ENCODE assay signal across 7 cellular contexts in the genomic region with DNA sequence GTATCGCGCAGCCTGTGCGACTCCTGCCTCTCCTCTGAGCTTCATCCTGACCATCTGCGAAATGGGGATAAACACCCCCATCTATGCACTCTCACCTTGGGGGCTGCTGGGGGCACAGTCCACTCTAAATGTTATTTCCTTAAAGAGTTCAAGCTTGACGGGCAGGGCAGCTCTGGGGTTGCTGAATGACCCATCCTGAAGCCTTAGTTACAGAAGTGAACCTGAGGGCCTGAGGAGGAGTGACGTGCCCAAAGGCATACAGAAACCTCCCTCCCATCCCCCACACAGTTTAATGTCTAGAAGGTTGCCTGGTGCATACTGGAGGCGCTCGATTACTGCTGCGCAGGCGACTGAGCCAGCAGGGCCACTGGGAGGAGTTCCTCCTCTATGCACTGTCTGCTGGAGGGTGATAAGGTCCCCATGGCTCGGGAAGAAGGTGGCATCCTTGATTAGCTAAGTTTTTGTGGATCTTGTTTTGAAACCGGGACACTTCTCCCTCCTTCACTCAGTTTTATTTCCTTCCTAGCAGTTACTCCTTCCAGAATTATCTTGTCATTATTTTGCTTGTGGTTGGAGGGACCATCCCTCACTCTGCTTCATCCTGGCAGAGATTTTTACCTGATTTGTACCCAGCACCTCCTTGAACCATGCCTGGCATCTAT. TPM values are rescaled to one million over a fixed set of nuclear protein-coding genes. Genes with fewer than 3 reads are reported as not detected.
DNase-seq lines count a peak whose midpoint lies in the region; ATAC-seq, FAIRE-seq and TF ChIP-seq lines count a peak whose summit lies in the region.

No MANE protein-coding gene starts in this region.

- TF ChIP-seq CTCF in WERI-Rb-1 (IDR thresholded peaks at IDR 0.05; ENCODE audit: low read depth, low read length) (no peak), HepG2 (CRISPR knock-in tag; IDR thresholded peaks at IDR 0.05) (peak; percentile 26; the same call in 1 of the 2 replicates)

- TF ChIP-seq EP300 in HepG2 (IDR thresholded peaks at IDR 0.05; ENCODE audit: low read depth in 2 of 2, low read length in 2 of 2) (no peak), HepG2 (CRISPR knock-in tag; IDR thresholded peaks at IDR 0.05; ENCODE audit: borderline replicate concordance) (no peak)

- H3K9ac ChIP-seq in HepG2 (ENCODE audit: insufficient read depth, low read depth, low read length) = peak overlapping the region; percentile 56; the same call in 1 of the 2 replicates

- CTCF ChIA-PET in HepG2 (lab: Yijun Ruan, JAX; ENCODE audit: low intra/inter-chr PET ratio, low total read pairs) = no interaction called here

- no peak for FAIRE-seq in HepG2 (lab: Jason Lieb, UNC)

- H3K36me3 ChIP-seq in WERI-Rb-1 (peaks cover 24% of the 10 kb centered on the region), HepG2 (replicated peaks in 1 of 2; ENCODE audit: control insufficient read depth in 1 of 2, insufficient read depth in 2 of 2, low read length in 2 of 2) (peaks cover 5 to 16% of the 10 kb centered on the region in 2 experiments)

- H2AFZ ChIP-seq in HepG2 (ENCODE audit: low read length) = no peak overlapping the region

- 2% methylated on average over 7 of the region's 12 CpGs for WGBS in HepG2 (ENCODE audit: low lambda C conversion rate)

- H3K4me3 ChIP-seq in WERI-Rb-1 (ENCODE audit: low read depth, low read length) (peak overlapping the region; percentile 48), HepG2 (replicated peaks in 1 of 3; ENCODE audit: insufficient read depth in 1 of 3, low read depth in 2 of 3, low read length in 3 of 3) (peak overlapping the region; percentile 65 to 90 (median 81))

- H3K4me1 ChIP-seq in HepG2 (ENCODE audit: insufficient read depth, low read length) = peaks cover 37% of the 10 kb centered on the region

- DNase-seq in NCI-H2029 (lab: John Stamatoyannopoulos, UW) = peak; percentile 68
- DNase-seq in WERI-Rb-1 = peak; percentile 57
- peak; percentile 70 for DNase-seq in cerebellar cortex (ENCODE audit: low spot score)
- DNase-seq in HepG2 (ENCODE audit: low spot score) = peak; percentile 23
- DNase-seq in stimulated activated CD4-positive, alpha-beta T cell treated with anti-CD3 and anti-CD28 coated beads, Interleukin-4, amount 100 ng/mL, for 48 hours (ENCODE audit: low read depth in 2 of 2) = peak; percentile 67 to 77

- peak; percentile 46 for ATAC-seq in GM18498 (IDR thresholded peaks at IDR 0.05; ENCODE audit: unreplicated experiment)
- ATAC-seq in HG02642 (IDR thresholded peaks at IDR 0.05; ENCODE audit: poor library complexity, unreplicated experiment) = peak; percentile 60
- ATAC-seq in HepG2 = peak; percentile 49

- H3K9me3 ChIP-seq in WERI-Rb-1 (ENCODE audit: severe bottlenecking) = no peaks in the 10 kb centered on the region
- H3K9me3 ChIP-seq in HepG2 (ENCODE audit: low read length) = no peaks in the 10 kb centered on the region

- H3K27me3 ChIP-seq in WERI-Rb-1 (ENCODE audit: insufficient read depth, low read depth, severe bottlenecking) (no peaks in the 10 kb centered on the region), HepG2 (ENCODE audit: control insufficient read depth in 1 of 2, insufficient read depth in 2 of 2, low read length in 2 of 2) (no peaks in the 10 kb centered on the region; a peak in 1 of 5 replicates)

- TF ChIP-seq RAD21 in HepG2 (CRISPR knock-in tag; IDR thresholded peaks at IDR 0.05) = no peak

- peaks cover 9% of the 10 kb centered on the region for H3K79me2 ChIP-seq in HepG2 (ENCODE audit: insufficient read depth, low read length)

- no peaks in the 10 kb centered on the region for H4K20me1 ChIP-seq in HepG2 (ENCODE audit: insufficient read depth, low read length)

- POLR2A ChIA-PET in HepG2 (lab: Yijun Ruan, JAX) = interaction anchor here (2.2 to 2.7 kb wide), 2 partner anchors 14 to 44 kb away, joined by 7 to 13 read pairs; partner anchors contain the start of genes KXD1 and REX1BD

- no peak overlapping the region for H3K27ac ChIP-seq in WERI-Rb-1
- no peak overlapping the region for H3K27ac ChIP-seq in HepG2 (ENCODE audit: extremely low read length, insufficient read depth, low read length)

- TF ChIP-seq POLR2A in HepG2 (IDR thresholded peaks at IDR 0.05; ENCODE audit: insufficient read depth in 1 of 2, low read depth in 2 of 2, low read length in 2 of 2) = no peak

- intact Hi-C loops in HepG2 (cut with micrococcal nuclease; ENCODE audit: unreplicated experiment) = loop anchor here (2.0 kb wide), 1 partner anchor 13 kb away; the partner anchor contains the start of gene KXD1

- peak overlapping the region; percentile 97 for H3K4me2 ChIP-seq in HepG2 (ENCODE audit: low read depth, low read length)

- in situ Hi-C loops in HepG2 (cut with HindIII; ENCODE audit: extremely low pct_ligation_motif_present, low pct_unique_long_range_greater_than_20kb) = no loop called here

- no TSS peak for BruUV-seq in HepG2 (replicated peaks; lab: Mats Ljungman, UMichigan)

RNA-seq across cellular contexts. Expression of gene FKBP8, which starts 0.6 kb away (rescaled TPM):
- total RNA-seq in HepG2 (2016; rRNA removed; fragmentation: Illumina TruSeq; extraction: Trizol) = 75.1 and 81.7 TPM in 2 replicates
- total RNA-seq in HepG2 (2016; cell fraction: cytosol; rRNA removed; fragmentation: Illumina TruSeq; extraction: Trizol; ENCODE audit: low read depth) = 75.9 and 83.0 TPM in 2 replicates
- 78.1 and 87.6 TPM in 2 replicates for total RNA-seq in HepG2 (2016; cell fraction: insoluble cytoplasmic fraction; rRNA removed; fragmentation: Illumina TruSeq; extraction: Trizol)
- total RNA-seq in HepG2 (2016; cell fraction: membrane; rRNA removed; fragmentation: Illumina TruSeq; extraction: Trizol) = 92.2 and 111 TPM in 2 replicates
- 32.7 and 42.9 TPM in 2 replicates for total RNA-seq in HepG2 (2016; cell fraction: nucleus; rRNA removed; fragmentation: Illumina TruSeq; extraction: Trizol)
- 93.9 and 135 TPM in 2 replicates for polyA plus RNA-seq in HepG2 (2011; rRNA removed)
- 101 and 179 TPM in 2 replicates for polyA plus RNA-seq in HepG2 (2011; cell fraction: cytosol; rRNA removed)
- 159 and 173 TPM in 2 replicates for polyA plus RNA-seq in HepG2 (2011; cell fraction: nucleus; rRNA removed)
- 93.8 and 130 TPM in 2 replicates for polyA plus RNA-seq in HepG2 (2012)
- polyA plus RNA-seq in HepG2 (2016; cell fraction: cytosol; fragmentation: Illumina TruSeq; extraction: Trizol; ENCODE audit: low read depth) = 84.6 and 95.1 TPM in 2 replicates
- 107 and 111 TPM in 2 replicates for polyA plus RNA-seq in HepG2 (2016; cell fraction: insoluble cytoplasmic fraction; fragmentation: Illumina TruSeq; extraction: Trizol; ENCODE audit: low read depth)
- 117 and 126 TPM in 2 replicates for polyA plus RNA-seq in HepG2 (2016; cell fraction: membrane; fragmentation: Illumina TruSeq; extraction: Trizol; ENCODE audit: low read depth)
- 80.5 and 87.9 TPM in 2 replicates for polyA plus RNA-seq in HepG2 (2016; cell fraction: nucleus; fragmentation: Illumina TruSeq; extraction: Trizol; ENCODE audit: insufficient read depth, low read depth)
- polyA minus RNA-seq in HepG2 (2011; rRNA and poly(A)+ RNA removed; ENCODE audit: low replicate concordance) = 96.9 and 151 TPM in 2 replicates
- 63.3 and 77.3 TPM in 2 replicates for polyA minus RNA-seq in HepG2 (2011; cell fraction: cytosol; rRNA and poly(A)+ RNA removed)
- 16.6 and 20.1 TPM in 2 replicates for polyA minus RNA-seq in HepG2 (2011; cell fraction: nucleus; rRNA and poly(A)+ RNA removed)

RNA-seq across cellular contexts. Expression of gene KXD1, which starts 13.7 kb away (rescaled TPM):
- 44.6 and 53.1 TPM in 2 replicates for total RNA-seq in HepG2 (2016; rRNA removed; fragmentation: Illumina TruSeq; extraction: Trizol)
- 49.9 and 63.5 TPM in 2 replicates for total RNA-seq in HepG2 (2016; cell fraction: cytosol; rRNA removed; fragmentation: Illumina TruSeq; extraction: Trizol; ENCODE audit: low read depth)
- total RNA-seq in HepG2 (2016; cell fraction: insoluble cytoplasmic fraction; rRNA removed; fragmentation: Illumina TruSeq; extraction: Trizol) = 46.0 and 46.4 TPM in 2 replicates
- total RNA-seq in HepG2 (2016; cell fraction: membrane; rRNA removed; fragmentation: Illumina TruSeq; extraction: Trizol) = 90.1 and 104 TPM in 2 replicates
- 20.4 and 21.0 TPM in 2 replicates for total RNA-seq in HepG2 (2016; cell fraction: nucleus; rRNA removed; fragmentation: Illumina TruSeq; extraction: Trizol)
- polyA plus RNA-seq in HepG2 (2011; rRNA removed) = 143 and 160 TPM in 2 replicates
- polyA plus RNA-seq in HepG2 (2011; cell fraction: cytosol; rRNA removed) = 112 and 130 TPM in 2 replicates
- polyA plus RNA-seq in HepG2 (2011; cell fraction: nucleus; rRNA removed) = 122 and 125 TPM in 2 replicates
- polyA plus RNA-seq in HepG2 (2012) = 61.5 and 85.8 TPM in 2 replicates
- polyA plus RNA-seq in HepG2 (2016; cell fraction: cytosol; fragmentation: Illumina TruSeq; extraction: Trizol; ENCODE audit: low read depth) = 72.0 and 99.5 TPM in 2 replicates
- polyA plus RNA-seq in HepG2 (2016; cell fraction: insoluble cytoplasmic fraction; fragmentation: Illumina TruSeq; extraction: Trizol; ENCODE audit: low read depth) = 68.6 and 76.3 TPM in 2 replicates
- polyA plus RNA-seq in HepG2 (2016; cell fraction: membrane; fragmentation: Illumina TruSeq; extraction: Trizol; ENCODE audit: low read depth) = 121 and 126 TPM in 2 replicates
- 62.9 and 64.5 TPM in 2 replicates for polyA plus RNA-seq in HepG2 (2016; cell fraction: nucleus; fragmentation: Illumina TruSeq; extraction: Trizol; ENCODE audit: insufficient read depth, low read depth)
- 73.9 and 103 TPM in 2 replicates for polyA minus RNA-seq in HepG2 (2011; rRNA and poly(A)+ RNA removed; ENCODE audit: low replicate concordance)
- 43.1 and 52.2 TPM in 2 replicates for polyA minus RNA-seq in HepG2 (2011; cell fraction: cytosol; rRNA and poly(A)+ RNA removed)
- 20.0 and 23.6 TPM in 2 replicates for polyA minus RNA-seq in HepG2 (2011; cell fraction: nucleus; rRNA and poly(A)+ RNA removed)

RNA-seq across cellular contexts. Expression of gene ELL, which starts 22.1 kb away (rescaled TPM):
- 3.2 and 3.7 TPM in 2 replicates for total RNA-seq in HepG2 (2016; rRNA removed; fragmentation: Illumina TruSeq; extraction: Trizol)
- 0.71 and 1.1 TPM in 2 replicates for total RNA-seq in HepG2 (2016; cell fraction: cytosol; rRNA removed; fragmentation: Illumina TruSeq; extraction: Trizol; ENCODE audit: low read depth)
- total RNA-seq in HepG2 (2016; cell fraction: insoluble cytoplasmic fraction; rRNA removed; fragmentation: Illumina TruSeq; extraction: Trizol) = 2.7 and 4.1 TPM in 2 replicates
- total RNA-seq in HepG2 (2016; cell fraction: membrane; rRNA removed; fragmentation: Illumina TruSeq; extraction: Trizol) = 2.3 and 2.5 TPM in 2 replicates
- total RNA-seq in HepG2 (2016; cell fraction: nucleus; rRNA removed; fragmentation: Illumina TruSeq; extraction: Trizol) = 3.3 and 4.8 TPM in 2 replicates
- 5.4 and 5.8 TPM in 2 replicates for polyA plus RNA-seq in HepG2 (2011; rRNA removed)
- 3.2 and 4.3 TPM in 2 replicates for polyA plus RNA-seq in HepG2 (2011; cell fraction: cytosol; rRNA removed)
- 27.1 and 34.7 TPM in 2 replicates for polyA plus RNA-seq in HepG2 (2011; cell fraction: nucleus; rRNA removed)
- polyA plus RNA-seq in HepG2 (2012) = 7.1 TPM in 2 replicates
- 0.20 and 0.33 TPM in 2 replicates for polyA plus RNA-seq in HepG2 (2016; cell fraction: cytosol; fragmentation: Illumina TruSeq; extraction: Trizol; ENCODE audit: low read depth)
- 3.1 and 4.0 TPM in 2 replicates for polyA plus RNA-seq in HepG2 (2016; cell fraction: insoluble cytoplasmic fraction; fragmentation: Illumina TruSeq; extraction: Trizol; ENCODE audit: low read depth)
- 1.0 and 1.1 TPM in 2 replicates for polyA plus RNA-seq in HepG2 (2016; cell fraction: membrane; fragmentation: Illumina TruSeq; extraction: Trizol; ENCODE audit: low read depth)
- 5.1 and 5.2 TPM in 2 replicates for polyA plus RNA-seq in HepG2 (2016; cell fraction: nucleus; fragmentation: Illumina TruSeq; extraction: Trizol; ENCODE audit: insufficient read depth, low read depth)
- 6.3 and 17.2 TPM in 2 replicates for polyA minus RNA-seq in HepG2 (2011; rRNA and poly(A)+ RNA removed; ENCODE audit: low replicate concordance)
- 6.0 and 8.8 TPM in 2 replicates for polyA minus RNA-seq in HepG2 (2011; cell fraction: cytosol; rRNA and poly(A)+ RNA removed)
- 12.9 and 14.3 TPM in 2 replicates for polyA minus RNA-seq in HepG2 (2011; cell fraction: nucleus; rRNA and poly(A)+ RNA removed)

RNA-seq across cellular contexts. Expression of gene UBA52, which starts 27.7 kb away (rescaled TPM):
- total RNA-seq in HepG2 (2016; rRNA removed; fragmentation: Illumina TruSeq; extraction: Trizol) = 959 and 1,184 TPM in 2 replicates
- 1,298 and 1,315 TPM in 2 replicates for total RNA-seq in HepG2 (2016; cell fraction: cytosol; rRNA removed; fragmentation: Illumina TruSeq; extraction: Trizol; ENCODE audit: low read depth)
- total RNA-seq in HepG2 (2016; cell fraction: insoluble cytoplasmic fraction; rRNA removed; fragmentation: Illumina TruSeq; extraction: Trizol) = 938 and 1,264 TPM in 2 replicates
- total RNA-seq in HepG2 (2016; cell fraction: membrane; rRNA removed; fragmentation: Illumina TruSeq; extraction: Trizol) = 1,565 and 1,724 TPM in 2 replicates
- 276 and 314 TPM in 2 replicates for total RNA-seq in HepG2 (2016; cell fraction: nucleus; rRNA removed; fragmentation: Illumina TruSeq; extraction: Trizol)
- 1,655 and 1,782 TPM in 2 replicates for polyA plus RNA-seq in HepG2 (2011; rRNA removed)
- 2,000 and 3,037 TPM in 2 replicates for polyA plus RNA-seq in HepG2 (2011; cell fraction: cytosol; rRNA removed)
- 482 and 607 TPM in 2 replicates for polyA plus RNA-seq in HepG2 (2011; cell fraction: nucleus; rRNA removed)
- 1,641 and 1,658 TPM in 2 replicates for polyA plus RNA-seq in HepG2 (2012)
- 1,864 and 1,905 TPM in 2 replicates for polyA plus RNA-seq in HepG2 (2016; cell fraction: cytosol; fragmentation: Illumina TruSeq; extraction: Trizol; ENCODE audit: low read depth)
- polyA plus RNA-seq in HepG2 (2016; cell fraction: insoluble cytoplasmic fraction; fragmentation: Illumina TruSeq; extraction: Trizol; ENCODE audit: low read depth) = 1,524 and 1,536 TPM in 2 replicates
- 2,008 and 2,053 TPM in 2 replicates for polyA plus RNA-seq in HepG2 (2016; cell fraction: membrane; fragmentation: Illumina TruSeq; extraction: Trizol; ENCODE audit: low read depth)
- polyA plus RNA-seq in HepG2 (2016; cell fraction: nucleus; fragmentation: Illumina TruSeq; extraction: Trizol; ENCODE audit: insufficient read depth, low read depth) = 658 and 675 TPM in 2 replicates
- polyA minus RNA-seq in HepG2 (2011; rRNA and poly(A)+ RNA removed; ENCODE audit: low replicate concordance) = 1,990 and 2,943 TPM in 2 replicates
- polyA minus RNA-seq in HepG2 (2011; cell fraction: cytosol; rRNA and poly(A)+ RNA removed) = 420 and 430 TPM in 2 replicates
- 113 and 142 TPM in 2 replicates for polyA minus RNA-seq in HepG2 (2011; cell fraction: nucleus; rRNA and poly(A)+ RNA removed)

RNA-seq across cellular contexts. Expression of gene REX1BD, which starts 44.7 kb away (rescaled TPM):
- 20.7 and 25.4 TPM in 2 replicates for total RNA-seq in HepG2 (2016; rRNA removed; fragmentation: Illumina TruSeq; extraction: Trizol)
- total RNA-seq in HepG2 (2016; cell fraction: cytosol; rRNA removed; fragmentation: Illumina TruSeq; extraction: Trizol; ENCODE audit: low read depth) = 16.9 and 18.9 TPM in 2 replicates
- total RNA-seq in HepG2 (2016; cell fraction: insoluble cytoplasmic fraction; rRNA removed; fragmentation: Illumina TruSeq; extraction: Trizol) = 21.8 and 27.1 TPM in 2 replicates
- total RNA-seq in HepG2 (2016; cell fraction: membrane; rRNA removed; fragmentation: Illumina TruSeq; extraction: Trizol) = 14.9 and 19.7 TPM in 2 replicates
- total RNA-seq in HepG2 (2016; cell fraction: nucleus; rRNA removed; fragmentation: Illumina TruSeq; extraction: Trizol) = 11.7 and 15.7 TPM in 2 replicates
- 7.5 and 7.6 TPM in 2 replicates for polyA plus RNA-seq in HepG2 (2011; rRNA removed)
- 10.8 and 16.3 TPM in 2 replicates for polyA plus RNA-seq in HepG2 (2011; cell fraction: cytosol; rRNA removed)
- polyA plus RNA-seq in HepG2 (2011; cell fraction: nucleus; rRNA removed) = 39.3 and 40.2 TPM in 2 replicates
- 8.3 and 10.1 TPM in 2 replicates for polyA plus RNA-seq in HepG2 (2012)
- 9.6 and 12.0 TPM in 2 replicates for polyA plus RNA-seq in HepG2 (2016; cell fraction: cytosol; fragmentation: Illumina TruSeq; extraction: Trizol; ENCODE audit: low read depth)
- 11.7 and 12.2 TPM in 2 replicates for polyA plus RNA-seq in HepG2 (2016; cell fraction: insoluble cytoplasmic fraction; fragmentation: Illumina TruSeq; extraction: Trizol; ENCODE audit: low read depth)
- 8.0 and 10.3 TPM in 2 replicates for polyA plus RNA-seq in HepG2 (2016; cell fraction: membrane; fragmentation: Illumina TruSeq; extraction: Trizol; ENCODE audit: low read depth)
- polyA plus RNA-seq in HepG2 (2016; cell fraction: nucleus; fragmentation: Illumina TruSeq; extraction: Trizol; ENCODE audit: insufficient read depth, low read depth) = 19.7 and 20.4 TPM in 2 replicates
- polyA minus RNA-seq in HepG2 (2011; rRNA and poly(A)+ RNA removed; ENCODE audit: low replicate concordance) = 2.0 and 4.9 TPM in 2 replicates
- 2.6 and 2.7 TPM in 2 replicates for polyA minus RNA-seq in HepG2 (2011; cell fraction: cytosol; rRNA and poly(A)+ RNA removed)
- 2.4 and 2.6 TPM in 2 replicates for polyA minus RNA-seq in HepG2 (2011; cell fraction: nucleus; rRNA and poly(A)+ RNA removed)
